In genomic region chr7:150784120-150784736, GRCh38 we compare ENCODE assay signal across 17 cellular contexts. TPM values are rescaled to one million over a fixed set of nuclear protein-coding genes. Genes with fewer than 3 reads are reported as not detected.
A peak's percentile ranks its signal among the peaks of the same experiment; 100 is the strongest.
DNase-seq lines count a peak whose midpoint lies in the region; ATAC-seq and TF ChIP-seq lines count a peak whose summit lies in the region.
"Had no signal": no experiment of that assay in that cellular context is flagged by ENCODE, and none has a peak within 500 bp of the region (broad histone marks: within the 10 kb centered on the region; RNA-seq: fewer than 3 reads in every experiment).

No MANE protein-coding gene starts in this region.

- no peak for TF ChIP-seq POLR2A in NB4 (IDR thresholded peaks at IDR 0.05; ENCODE audit: extremely low read depth, insufficient read length)

- no peak overlapping the region for H3K4me3 ChIP-seq in NB4 (ENCODE audit: low read depth, low read length)
- no peak overlapping the region for H3K4me3 ChIP-seq in retinal pigment epithelial cell (ENCODE audit: low read length)
- H3K4me3 ChIP-seq: MG63 had no signal

- intact Hi-C loops in Calu3 (cut with micrococcal nuclease; ENCODE audit: unreplicated experiment) (loop anchor here (10.0 kb wide), 1 partner anchor 201 kb away; no protein-coding TSS in a partner anchor), left colon (cut with DNase I, micrococcal nuclease) (loop anchor here in 1 of 2 donors (10.0 kb wide), 1 partner anchor 201 kb away; no protein-coding TSS in a partner anchor)

- H3K27ac Mint-ChIP-seq in Calu3 (ENCODE audit: unreplicated experiment) (no peak overlapping the region), progenitor cell of endocrine pancreas (no peak overlapping the region)
- H3K27ac Mint-ChIP-seq: B cell had no signal

- CTCF ChIA-PET in Calu3 (lab: Charles Lee): interaction anchor here (0.7 to 1.2 kb wide), 3 partner anchors 24 to 322 kb away, joined by 3 to 4 read pairs (median 3); no protein-coding TSS in a partner anchor

- H3K27me3 Mint-ChIP-seq in Calu3 (ENCODE audit: unreplicated experiment): peaks cover 35% of the 10 kb centered on the region
- H3K27me3 Mint-ChIP-seq in progenitor cell of endocrine pancreas: peaks cover 13% of the 10 kb centered on the region

- TF ChIP-seq CTCF in Calu3 (IDR thresholded peaks at IDR 0.05; ENCODE audit: unreplicated experiment): no peak
- no peak for TF ChIP-seq CTCF in NB4 (IDR thresholded peaks at IDR 0.05; ENCODE audit: low read depth, low read length)
- TF ChIP-seq CTCF in retinal pigment epithelial cell (conservative IDR thresholded peaks at IDR 0.05; ENCODE audit: low read depth, low read length): no peak
- TF ChIP-seq CTCF in progenitor cell of endocrine pancreas (IDR thresholded peaks at IDR 0.05; ENCODE audit: unreplicated experiment): no peak

- no peaks in the 10 kb centered on the region for H3K9me3 Mint-ChIP-seq in Calu3 (ENCODE audit: low read depth, unreplicated experiment)
- H3K9me3 Mint-ChIP-seq in progenitor cell of endocrine pancreas (ENCODE audit: low read depth): no peaks in the 10 kb centered on the region

- H3K4me3 Mint-ChIP-seq in Calu3 (ENCODE audit: low read depth, unreplicated experiment) (no peak overlapping the region), progenitor cell of endocrine pancreas (ENCODE audit: low read depth) (no peak overlapping the region)
- H3K4me3 Mint-ChIP-seq: B cell had no signal

- no TSS peak for BruUV-seq in Calu3 (replicated peaks; lab: Mats Ljungman, UMichigan)

- ATAC-seq in left colon: peak; percentile 90
- no peak for ATAC-seq in GM18502 (IDR thresholded peaks at IDR 0.05; ENCODE audit: poor library complexity, unreplicated experiment)
- ATAC-seq: esophagus mucosa had no signal

- H3K4me1 Mint-ChIP-seq in Calu3 (ENCODE audit: low read depth, unreplicated experiment) (no peaks in the 10 kb centered on the region), progenitor cell of endocrine pancreas (ENCODE audit: low read depth) (peaks cover 13% of the 10 kb centered on the region)

- H3K36me3 Mint-ChIP-seq in Calu3 (ENCODE audit: insufficient read depth, unreplicated experiment) (no peaks in the 10 kb centered on the region), progenitor cell of endocrine pancreas (ENCODE audit: insufficient read depth) (no peaks in the 10 kb centered on the region)

- peak; percentile 12 for DNase-seq in Calu3
- DNase-seq in NB4 (ENCODE audit: low read depth): peak; percentile 39
- peak; percentile 69 to 86 for DNase-seq in left colon
- DNase-seq in retinal pigment epithelial cell (ENCODE audit: low read depth): peak; percentile 22
- no peak for DNase-seq in SIG-M5 (lab: John Stamatoyannopoulos, UW)
- DNase-seq in progenitor cell of endocrine pancreas (ENCODE audit: low spot score, unreplicated experiment): no peak
- DNase-seq in NCI-H1694 treated with DMSO at 0.1 percent for 48 hours (lab: John Stamatoyannopoulos, UW): no peak
- DNase-seq: activated CD4-positive, CD25-positive, alpha-beta regulatory T cell treated with anti-CD3 and anti-CD28 coated beads, Interleukin-2, amount 50 U/mL, for 72 hours; H7; MG63; NCI-H2171; stimulated activated naive CD4-positive, alpha-beta T cell treated with Interleukin-2 at 50 U/mL for 16 hours; SW 1271 had no signal

RNA-seq across cellular contexts. Expression of gene TMEM176B, which starts 15.9 kb away (rescaled TPM):
- total RNA-seq in Calu3 (2022) (3.1 and 7.3 TPM in 2 replicates), left colon (100 to 1,000 TPM; 173 to 355 TPM), progenitor cell of endocrine pancreas (8.9 TPM in 2 replicates)
- total RNA-seq: pulmonary artery endothelial cell had no signal

RNA-seq across cellular contexts. Expression of gene TMEM176A, which starts 16.3 kb away (rescaled TPM):
- total RNA-seq in Calu3 (2022) (1.5 and 6.1 TPM in 2 replicates), left colon (100 to 1,000 TPM; 118 to 275 TPM), progenitor cell of endocrine pancreas (8.0 and 9.6 TPM in 2 replicates)
- total RNA-seq: B cell, H7, pulmonary artery endothelial cell had no signal

RNA-seq across cellular contexts. Expression of gene GIMAP5, which starts 47.0 kb away (rescaled TPM):
- not detected in 2 replicates for total RNA-seq in Calu3 (2022)
- 1 to 10 TPM; 4.9 to 6.6 TPM for total RNA-seq in left colon
- not detected in 2 replicates for total RNA-seq in progenitor cell of endocrine pancreas
- total RNA-seq: H7 had no signal

Comparison
In these comparisons a context has a peak if more than half of its experiments do, and no peak if none do; other contexts are left out.
1. DNase-seq: peak in Calu3 (single experiment), NB4 (single experiment), left colon (2 of 2) and retinal pigment epithelial cell (single experiment); none in SIG-M5 (single experiment), progenitor cell of endocrine pancreas (single experiment) and NCI-H1694 treated with DMSO at 0.1 percent for 48 hours (single experiment).
2. RNA of gene TMEM176B, which starts 15.9 kb away (total RNA-seq): 173 to 355 TPM in left colon; 8.9 TPM in progenitor cell of endocrine pancreas and 3.1 to 7.3 TPM in Calu3; every median in the first group is over 10 times any median in the second.
3. RNA of gene TMEM176A, which starts 16.3 kb away (total RNA-seq): 118 to 275 TPM in left colon; 8.0 to 9.6 TPM in progenitor cell of endocrine pancreas and 1.5 to 6.1 TPM in Calu3; every median in the first group is over 10 times any median in the second.